In the genomic region with DNA sequence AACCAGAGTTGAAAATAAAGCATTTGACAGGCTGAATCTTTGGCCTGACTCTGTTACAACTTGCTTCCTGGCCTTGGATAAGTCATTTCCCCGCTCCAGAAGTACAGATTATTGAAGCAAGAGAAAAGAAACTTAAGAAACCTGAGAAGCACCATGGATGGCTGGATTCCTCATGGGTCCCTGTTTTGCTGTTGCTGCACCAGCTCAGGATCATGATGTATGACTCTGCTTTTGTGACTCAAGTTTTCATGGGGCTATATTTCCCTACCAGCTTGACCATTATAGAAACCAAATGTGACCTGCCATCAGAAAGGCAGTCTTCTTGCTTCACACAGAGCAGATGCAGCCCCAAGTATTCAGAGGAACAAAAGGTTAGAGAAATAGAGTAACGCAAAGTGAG, we compare ENCODE assay signal across 25 cellular contexts.
"Had no signal": no experiment of that assay in that cellular context is flagged by ENCODE, and none has a peak within 500 bp of the region (broad histone marks: within the 10 kb centered on the region; RNA-seq: fewer than 3 reads in every experiment).

No MANE protein-coding gene starts in this region.

- FAIRE-seq: K562 had no signal

- ATAC-seq: activated T-cell treated with anti-CD3 and anti-CD28 coated beads, Interleukin-2, amount 50 U/mL, for 72 hours; K562 had no signal

- H3K36me3 Mint-ChIP-seq: activated CD4-positive, alpha-beta memory T cell treated with anti-CD3 and anti-CD28 coated beads for 36 hours; brain; WTC11 had no signal

- H3K4me3 ChIP-seq: ascending aorta, cardiac muscle cell, K562, Peyer's patch, SJCRH30 had no signal

- H3K27ac Mint-ChIP-seq: activated CD4-positive, alpha-beta memory T cell treated with anti-CD3 and anti-CD28 coated beads for 36 hours; activated CD4-positive, alpha-beta T cell treated with anti-CD3 and anti-CD28 coated beads, Interleukin-2, amount 10 ng/mL, durations not matched to agents 24 days and 14 days; activated T-cell treated with anti-CD3 and anti-CD28 coated beads, Interleukin-2, amount 50 U/mL, for 72 hours; activated T-helper 2 cell treated with anti-CD3 and anti-CD28 coated beads, Interferon-gamma antibody, Interleukin-2, Interleukin-4, amounts not matched to agents 10 μg/mL and 5 μg/mL and 100 μg/mL, durations not matched to agents 14 hours and 24 hours and 36 hours; T-helper 1 cell treated with Interleukin-12 subunit alpha and Interleukin-12 subunit beta and Interleukin-4 antibody, amounts not matched to agents 30 μg/mL and 1 μg/mL, for 36 hours; WTC11 had no signal

- H3K27me3 ChIP-seq: ascending aorta, cardiac muscle cell, Peyer's patch, SJCRH30 had no signal

- H3K4me1 ChIP-seq: ascending aorta, Peyer's patch, SJCRH30 had no signal

- DNase-seq: activated CD4-positive, alpha-beta memory T cell treated with anti-CD3 and anti-CD28 coated beads for 36 hours; activated CD4-positive, alpha-beta T cell treated with anti-CD3 and anti-CD28 coated beads, Interleukin-2, amount 10 ng/mL, durations not matched to agents 24 days and 14 days; activated CD4-positive, CD25-positive, alpha-beta regulatory T cell treated with anti-CD3 and anti-CD28 coated beads, Interleukin-2, amount 50 U/mL, for 72 hours; activated gamma-delta T cell treated with Interleukin-2 at 50 U/mL for 16 hours; activated naive CD4-positive, alpha-beta T cell treated with anti-CD3 and anti-CD28 coated beads, Interleukin-2, amount 50 U/mL, for 16 hours; activated T-cell treated with anti-CD3 and anti-CD28 coated beads, Interleukin-2, amount 50 U/mL, for 72 hours; Karpas-422; NCI-H1105 treated with DMSO at 0.1 percent for 48 hours; NCI-H1436 treated with DMSO at 0.1 percent for 48 hours; NCI-H187; NCI-H2081; NCI-H446; NCI-H524; Peyer's patch; Right ventricle myocardium superior; SJCRH30; T-helper 9 cell had no signal

- H3K27ac ChIP-seq: ascending aorta, cardiac muscle cell, Peyer's patch, RWPE1, SJCRH30 had no signal

- H3K4me3 Mint-ChIP-seq: activated CD4-positive, alpha-beta memory T cell treated with anti-CD3 and anti-CD28 coated beads for 36 hours; activated CD4-positive, alpha-beta T cell treated with anti-CD3 and anti-CD28 coated beads, Interleukin-2, amount 10 ng/mL, durations not matched to agents 24 days and 14 days; activated T-cell treated with anti-CD3 and anti-CD28 coated beads, Interleukin-2, amount 50 U/mL, for 72 hours; brain; T-helper 1 cell treated with Interleukin-12 subunit alpha and Interleukin-12 subunit beta and Interleukin-4 antibody, amounts not matched to agents 30 μg/mL and 1 μg/mL, for 36 hours; WTC11 had no signal

- H3K36me3 ChIP-seq: ascending aorta, cardiac muscle cell, Peyer's patch, SJCRH30 had no signal

- H3K9me3 Mint-ChIP-seq: activated CD4-positive, alpha-beta memory T cell treated with anti-CD3 and anti-CD28 coated beads for 36 hours; activated T-helper 2 cell treated with anti-CD3 and anti-CD28 coated beads, Interferon-gamma antibody, Interleukin-2, Interleukin-4, amounts not matched to agents 10 μg/mL and 5 μg/mL and 100 μg/mL, durations not matched to agents 14 hours and 24 hours and 36 hours; T-helper 1 cell treated with Interleukin-12 subunit alpha and Interleukin-12 subunit beta and Interleukin-4 antibody, amounts not matched to agents 30 μg/mL and 1 μg/mL, for 36 hours had no signal

- H3K27me3 Mint-ChIP-seq: activated CD4-positive, alpha-beta memory T cell treated with anti-CD3 and anti-CD28 coated beads for 36 hours; activated CD4-positive, alpha-beta T cell treated with anti-CD3 and anti-CD28 coated beads, Interleukin-2, amount 10 ng/mL, durations not matched to agents 24 days and 14 days had no signal

- H3K9me3 ChIP-seq: ascending aorta, Peyer's patch, SJCRH30 had no signal
